Comparison of ENCODE assay signal across 8 cellular contexts in the genomic region with DNA sequence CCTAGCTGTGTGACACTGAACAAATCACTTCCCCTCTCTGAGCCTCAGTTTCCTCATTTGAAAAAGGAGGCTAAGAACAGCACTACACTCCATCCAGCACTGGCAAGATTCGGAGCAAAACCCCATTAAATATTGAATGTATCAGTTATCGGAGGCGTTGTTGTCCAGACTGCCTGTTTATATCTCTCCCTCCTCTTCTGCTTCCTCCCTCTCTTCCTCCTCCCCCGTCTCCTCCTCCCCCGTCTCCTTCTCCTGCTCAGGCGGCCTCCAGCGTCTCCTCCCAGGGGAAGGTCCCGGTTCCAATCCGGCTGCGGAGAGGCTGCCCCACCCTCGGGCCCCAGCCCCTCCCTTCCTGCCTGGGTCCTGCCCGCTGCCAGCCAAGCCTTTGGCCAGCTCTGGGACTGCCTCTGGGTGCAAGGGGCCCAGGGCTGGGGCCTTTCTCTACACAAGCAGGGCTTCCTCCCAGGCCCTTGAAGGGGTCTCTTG. TPM values are rescaled to one million over a fixed set of nuclear protein-coding genes. Genes with fewer than 3 reads are reported as not detected.
A peak's percentile ranks its signal among the peaks of the same experiment; 100 is the strongest.
DNase-seq lines count a peak whose midpoint lies in the region; TF ChIP-seq lines count a peak whose summit lies in the region.

No MANE protein-coding gene starts in this region.

- TF ChIP-seq CTCF in fibroblast of lung (conservative IDR thresholded peaks at IDR 0.05 in 1 of 2, IDR thresholded peaks at IDR 0.05 in 1 of 2; ENCODE audit: low read depth in 1 of 2, low read length in 2 of 2) (no peak), nephron (IDR thresholded peaks at IDR 0.05; ENCODE audit: unreplicated experiment in 3 of 3) (no peak), GM13977 (IDR thresholded peaks at IDR 0.05; ENCODE audit: extremely low read depth, insufficient read depth, missing control alignments) (no peak)

- no peaks in the 10 kb centered on the region for H3K9me3 Mint-ChIP-seq in T-helper 1 cell treated with Interleukin-12 subunit alpha and Interleukin-12 subunit beta and Interleukin-4 antibody, amounts not matched to agents 30 μg/mL and 1 μg/mL, for 36 hours
- H3K9me3 Mint-ChIP-seq in nephron: no peaks in the 10 kb centered on the region
- H3K9me3 Mint-ChIP-seq in activated T-helper 2 cell treated with anti-CD3 and anti-CD28 coated beads, Interferon-gamma antibody, Interleukin-2, Interleukin-4, amounts not matched to agents 10 μg/mL and 5 μg/mL and 100 μg/mL, durations not matched to agents 14 hours and 24 hours and 36 hours: no peaks in the 10 kb centered on the region

- H3K36me3 ChIP-seq in fibroblast of lung (ENCODE audit: control insufficient read depth, insufficient read depth, low read length): peaks cover 2% of the 10 kb centered on the region

- peak overlapping the region; percentile 95 for H3K4me2 ChIP-seq in fibroblast of lung (ENCODE audit: extremely low read depth, insufficient read depth, low read length)

- DNase-seq in T-helper 1 cell: no peak
- peak; percentile 25 to 70 for DNase-seq in SW 1271 (lab: John Stamatoyannopoulos, UW)
- peak; percentile 75 for DNase-seq in fibroblast of lung (ENCODE audit: low read depth in 2 of 2)
- DNase-seq in GM13977 (ENCODE audit: low spot score): no peak
- no peak for DNase-seq in NCI-H187 (lab: John Stamatoyannopoulos, UW)
- DNase-seq in activated T-helper 2 cell treated with anti-CD3 and anti-CD28 coated beads, Interferon-gamma antibody, Interleukin-2, Interleukin-4, amounts not matched to agents 10 μg/mL and 5 μg/mL and 100 μg/mL, durations not matched to agents 14 hours and 24 hours and 36 hours (ENCODE audit: low spot score): no peak

- H3K9ac ChIP-seq in fibroblast of lung (ENCODE audit: insufficient read depth, low read length): peak overlapping the region; percentile 25

- H3K4me1 ChIP-seq in fibroblast of lung (ENCODE audit: control insufficient read depth, extremely low read depth, insufficient read depth, low read length): peaks cover 4% of the 10 kb centered on the region

- peak overlapping the region; percentile 41 to 90 (median 73) for H3K4me3 ChIP-seq in fibroblast of lung (replicated peaks in 1 of 4; ENCODE audit: control extremely low read depth in 1 of 4, insufficient read depth in 1 of 4, low read depth in 3 of 4, low read length in 4 of 4)

- H3K27me3 Mint-ChIP-seq in T-helper 1 cell treated with Interleukin-12 subunit alpha and Interleukin-12 subunit beta and Interleukin-4 antibody, amounts not matched to agents 30 μg/mL and 1 μg/mL, for 36 hours (ENCODE audit: low read depth): no peaks in the 10 kb centered on the region
- peaks cover 14% of the 10 kb centered on the region for H3K27me3 Mint-ChIP-seq in nephron (ENCODE audit: low read depth)
- H3K27me3 Mint-ChIP-seq in activated T-helper 2 cell treated with anti-CD3 and anti-CD28 coated beads, Interferon-gamma antibody, Interleukin-2, Interleukin-4, amounts not matched to agents 10 μg/mL and 5 μg/mL and 100 μg/mL, durations not matched to agents 14 hours and 24 hours and 36 hours (ENCODE audit: low read depth): peaks cover 1% of the 10 kb centered on the region

- peaks cover 9% of the 10 kb centered on the region for H3K79me2 ChIP-seq in fibroblast of lung (ENCODE audit: control insufficient read depth, insufficient read depth, low read length)

- peak overlapping the region; percentile 75 for H3K27ac ChIP-seq in fibroblast of lung (ENCODE audit: insufficient read depth, low read length)

- H4K20me1 ChIP-seq in fibroblast of lung (ENCODE audit: control insufficient read depth, extremely low read depth, insufficient read depth, low read length): no peaks in the 10 kb centered on the region

- H3K27me3 ChIP-seq in fibroblast of lung (ENCODE audit: control insufficient read depth, insufficient read depth, low read length): no peaks in the 10 kb centered on the region

- intact Hi-C loops in activated T-helper 2 cell treated with anti-CD3 and anti-CD28 coated beads, Interferon-gamma antibody, Interleukin-2, Interleukin-4, amounts not matched to agents 10 μg/mL and 5 μg/mL and 100 μg/mL, durations not matched to agents 14 hours and 24 hours and 36 hours (cut with micrococcal nuclease): no loop called here

- H3K4me3 Mint-ChIP-seq in T-helper 1 cell treated with Interleukin-12 subunit alpha and Interleukin-12 subunit beta and Interleukin-4 antibody, amounts not matched to agents 30 μg/mL and 1 μg/mL, for 36 hours: peak overlapping the region; percentile 20
- peak overlapping the region; percentile 85 to 94 (median 86) for H3K4me3 Mint-ChIP-seq in nephron
- H3K4me3 Mint-ChIP-seq in activated T-helper 2 cell treated with anti-CD3 and anti-CD28 coated beads, Interferon-gamma antibody, Interleukin-2, Interleukin-4, amounts not matched to agents 10 μg/mL and 5 μg/mL and 100 μg/mL, durations not matched to agents 14 hours and 24 hours and 36 hours (ENCODE audit: low read depth): no peak overlapping the region

- no peaks in the 10 kb centered on the region for H3K9me3 ChIP-seq in fibroblast of lung (ENCODE audit: control insufficient read depth, insufficient read depth, low read depth, low read length)

- in situ Hi-C loops in GM13977 (cut with MboI; ENCODE audit: low pct_unique_long_range_greater_than_20kb, low sequenced_read_pairs, unreplicated experiment): no loop called here

- peaks cover 6% of the 10 kb centered on the region for H3K36me3 Mint-ChIP-seq in T-helper 1 cell treated with Interleukin-12 subunit alpha and Interleukin-12 subunit beta and Interleukin-4 antibody, amounts not matched to agents 30 μg/mL and 1 μg/mL, for 36 hours (ENCODE audit: low read depth)
- no peaks in the 10 kb centered on the region for H3K36me3 Mint-ChIP-seq in nephron (ENCODE audit: low read depth)
- no peaks in the 10 kb centered on the region for H3K36me3 Mint-ChIP-seq in activated T-helper 2 cell treated with anti-CD3 and anti-CD28 coated beads, Interferon-gamma antibody, Interleukin-2, Interleukin-4, amounts not matched to agents 10 μg/mL and 5 μg/mL and 100 μg/mL, durations not matched to agents 14 hours and 24 hours and 36 hours (ENCODE audit: low read depth)

- H3K27ac Mint-ChIP-seq in T-helper 1 cell treated with Interleukin-12 subunit alpha and Interleukin-12 subunit beta and Interleukin-4 antibody, amounts not matched to agents 30 μg/mL and 1 μg/mL, for 36 hours: no peak overlapping the region
- H3K27ac Mint-ChIP-seq in nephron: peak overlapping the region; percentile 97 to 100 (median 98)
- H3K27ac Mint-ChIP-seq in activated T-helper 2 cell treated with anti-CD3 and anti-CD28 coated beads, Interferon-gamma antibody, Interleukin-2, Interleukin-4, amounts not matched to agents 10 μg/mL and 5 μg/mL and 100 μg/mL, durations not matched to agents 14 hours and 24 hours and 36 hours: no peak overlapping the region

- peaks cover 35% of the 10 kb centered on the region for H3K4me1 Mint-ChIP-seq in T-helper 1 cell treated with Interleukin-12 subunit alpha and Interleukin-12 subunit beta and Interleukin-4 antibody, amounts not matched to agents 30 μg/mL and 1 μg/mL, for 36 hours (ENCODE audit: low read depth)
- H3K4me1 Mint-ChIP-seq in nephron: peaks cover 53% of the 10 kb centered on the region
- H3K4me1 Mint-ChIP-seq in activated T-helper 2 cell treated with anti-CD3 and anti-CD28 coated beads, Interferon-gamma antibody, Interleukin-2, Interleukin-4, amounts not matched to agents 10 μg/mL and 5 μg/mL and 100 μg/mL, durations not matched to agents 14 hours and 24 hours and 36 hours (ENCODE audit: low read depth): peaks cover 32% of the 10 kb centered on the region

- H2AFZ ChIP-seq in fibroblast of lung (ENCODE audit: low read length): no peak overlapping the region

RNA-seq across cellular contexts. Expression of a gene that starts 2.0 kb away (rescaled TPM):
- total RNA-seq in fibroblast of lung: 34.2 and 60.1 TPM in 2 replicates
- polyA plus RNA-seq in fibroblast of lung: 92.6 and 129 TPM in 2 replicates
- 144 and 191 TPM in 2 replicates for polyA plus RNA-seq in fibroblast of lung (2012)
- 131 and 196 TPM in 2 replicates for polyA minus RNA-seq in fibroblast of lung (ENCODE audit: low replicate concordance)
- 4.9 and 6.2 TPM in 2 replicates for total RNA-seq in activated T-helper 2 cell treated with anti-CD3 and anti-CD28 coated beads, Interferon-gamma antibody, Interleukin-2, Interleukin-4, amounts not matched to agents 10 μg/mL and 5 μg/mL and 100 μg/mL, durations not matched to agents 14 hours and 24 hours and 36 hours

RNA-seq across cellular contexts. Expression of a gene that starts 4.1 kb away (rescaled TPM):
- total RNA-seq in fibroblast of lung: 7.4 and 11.9 TPM in 2 replicates
- 8.7 and 15.5 TPM in 2 replicates for polyA plus RNA-seq in fibroblast of lung
- polyA plus RNA-seq in fibroblast of lung (2012): 34.3 and 46.2 TPM in 2 replicates
- polyA minus RNA-seq in fibroblast of lung (ENCODE audit: low replicate concordance): 16.0 and 30.5 TPM in 2 replicates
- total RNA-seq in activated T-helper 2 cell treated with anti-CD3 and anti-CD28 coated beads, Interferon-gamma antibody, Interleukin-2, Interleukin-4, amounts not matched to agents 10 μg/mL and 5 μg/mL and 100 μg/mL, durations not matched to agents 14 hours and 24 hours and 36 hours: 64.6 and 69.5 TPM in 2 replicates

RNA-seq across cellular contexts. Expression of a gene that starts 27.7 kb away (rescaled TPM):
- 55.2 and 61.1 TPM in 2 replicates for total RNA-seq in fibroblast of lung
- 22.0 TPM in 2 replicates for polyA plus RNA-seq in fibroblast of lung
- polyA plus RNA-seq in fibroblast of lung (2012): 51.0 and 63.9 TPM in 2 replicates
- 93.7 and 106 TPM in 2 replicates for polyA minus RNA-seq in fibroblast of lung (ENCODE audit: low replicate concordance)
- total RNA-seq in activated T-helper 2 cell treated with anti-CD3 and anti-CD28 coated beads, Interferon-gamma antibody, Interleukin-2, Interleukin-4, amounts not matched to agents 10 μg/mL and 5 μg/mL and 100 μg/mL, durations not matched to agents 14 hours and 24 hours and 36 hours: 135 and 147 TPM in 2 replicates

RNA-seq across cellular contexts. Expression of a gene that starts 27.8 kb away (rescaled TPM):
- 2.6 and 4.8 TPM in 2 replicates for total RNA-seq in fibroblast of lung
- 5.0 and 9.8 TPM in 2 replicates for polyA plus RNA-seq in fibroblast of lung
- 16.4 and 30.3 TPM in 2 replicates for polyA plus RNA-seq in fibroblast of lung (2012)
- 8.0 and 10.2 TPM in 2 replicates for polyA minus RNA-seq in fibroblast of lung (ENCODE audit: low replicate concordance)
- total RNA-seq in activated T-helper 2 cell treated with anti-CD3 and anti-CD28 coated beads, Interferon-gamma antibody, Interleukin-2, Interleukin-4, amounts not matched to agents 10 μg/mL and 5 μg/mL and 100 μg/mL, durations not matched to agents 14 hours and 24 hours and 36 hours: 66.2 and 72.7 TPM in 2 replicates

RNA-seq across cellular contexts. Expression of a gene that starts 39.2 kb away (rescaled TPM):
- total RNA-seq in fibroblast of lung: 261 and 298 TPM in 2 replicates
- polyA plus RNA-seq in fibroblast of lung: 184 and 288 TPM in 2 replicates
- 184 and 274 TPM in 2 replicates for polyA plus RNA-seq in fibroblast of lung (2012)
- 306 and 417 TPM in 2 replicates for polyA minus RNA-seq in fibroblast of lung (ENCODE audit: low replicate concordance)
- total RNA-seq in activated T-helper 2 cell treated with anti-CD3 and anti-CD28 coated beads, Interferon-gamma antibody, Interleukin-2, Interleukin-4, amounts not matched to agents 10 μg/mL and 5 μg/mL and 100 μg/mL, durations not matched to agents 14 hours and 24 hours and 36 hours: 431 TPM in 2 replicates

Comparison
In these comparisons a context has a peak if more than half of its experiments do, and no peak if none do; other contexts are left out.
1. H3K27ac Mint-ChIP-seq: peak in nephron (3 of 3); none in T-helper 1 cell treated with Interleukin-12 subunit alpha and Interleukin-12 subunit beta and Interleukin-4 antibody, amounts not matched to agents 30 μg/mL and 1 μg/mL, for 36 hours (single experiment) and activated T-helper 2 cell treated with anti-CD3 and anti-CD28 coated beads, Interferon-gamma antibody, Interleukin-2, Interleukin-4, amounts not matched to agents 10 μg/mL and 5 μg/mL and 100 μg/mL, durations not matched to agents 14 hours and 24 hours and 36 hours (single experiment).
2. DNase-seq: peak in SW 1271 (2 of 2) and fibroblast of lung (2 of 2); none in T-helper 1 cell (0 of 5), GM13977 (single experiment), NCI-H187 (0 of 2) and activated T-helper 2 cell treated with anti-CD3 and anti-CD28 coated beads, Interferon-gamma antibody, Interleukin-2, Interleukin-4, amounts not matched to agents 10 μg/mL and 5 μg/mL and 100 μg/mL, durations not matched to agents 14 hours and 24 hours and 36 hours (single experiment).